ENCODE assay signal across 8 cellular contexts in the genomic region with DNA sequence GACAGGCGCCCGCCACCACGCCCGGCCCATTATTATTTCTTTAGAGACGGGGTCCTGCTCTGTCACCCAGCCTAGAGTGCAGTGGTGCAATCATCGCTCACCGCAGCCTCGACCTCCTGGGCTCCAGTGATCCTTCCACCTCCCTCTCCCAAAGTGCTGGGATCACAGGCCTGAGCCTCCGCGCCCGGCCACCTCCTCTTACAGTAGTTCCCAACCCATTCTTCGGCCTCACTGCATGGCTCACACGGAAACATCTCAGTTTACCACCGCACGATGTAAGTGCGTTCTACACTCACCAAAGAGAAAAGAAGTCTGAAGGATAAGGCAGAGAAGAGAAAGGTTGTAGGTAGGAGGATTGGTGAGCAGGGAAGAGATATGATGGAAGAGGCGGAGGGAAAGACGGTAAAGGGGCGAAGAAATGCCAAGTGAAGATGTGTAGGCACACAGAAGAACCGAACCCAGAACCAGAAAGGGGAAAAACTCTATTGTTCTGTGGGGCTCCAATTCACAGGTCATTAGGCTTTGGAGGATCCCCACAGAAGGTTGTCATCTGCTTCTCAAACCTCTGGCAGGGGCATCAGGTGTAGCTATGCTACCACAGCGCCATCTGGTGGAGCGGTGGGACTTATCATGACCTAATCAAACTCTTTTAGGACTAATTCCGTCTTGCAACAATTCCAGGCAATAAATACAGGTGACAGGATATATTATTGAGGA.
DNase-seq lines count a peak whose midpoint lies in the region; ATAC-seq and TF ChIP-seq lines count a peak whose summit lies in the region.

No MANE protein-coding gene starts in this region.

- peaks cover 0 to 12% (median 2%) of the 10 kb centered on the region in 3 donors for H3K4me1 Mint-ChIP-seq in naive B cell

- peak; percentile 87 for TF ChIP-seq CTCF in BJ (IDR thresholded peaks at IDR 0.05; ENCODE audit: insufficient read depth, low read depth, low read length)

- H3K27ac Mint-ChIP-seq in naive B cell: peak overlapping the region in 2 of 6 donors; percentile 15 to 42

- CTCF ChIA-PET in BJ (lab: Yijun Ruan, JAX): interaction anchor here (0.8 to 2.7 kb wide), 9 partner anchors 30 to 854 kb away, joined by 3 to 19 read pairs (median 3); partner anchors contain the start of gene KIF26B

- H3K4me3 Mint-ChIP-seq in naive B cell: no peak overlapping the region

- H3K36me3 ChIP-seq in BJ (ENCODE audit: control insufficient read depth, insufficient read depth, low read length): no peaks in the 10 kb centered on the region

- peak; percentile 71 for ATAC-seq in GM19351 (IDR thresholded peaks at IDR 0.05; ENCODE audit: unreplicated experiment)
- peak; percentile 87 for ATAC-seq in esophagus mucosa
- peak; percentile 61 to 69 for ATAC-seq in naive B cell (ENCODE audit: low read depth in 2 of 2)

- no peak overlapping the region for H3K4me3 ChIP-seq in BJ (ENCODE audit: low read depth, low read length)

- POLR2A ChIA-PET in BJ (lab: Charles Lee): no interaction called here

- no peaks in the 10 kb centered on the region for H3K27me3 Mint-ChIP-seq in naive B cell

- in situ Hi-C loops in KBM-7 (cut with MboI; ENCODE audit: low pct_unique_long_range_greater_than_20kb, low sequenced_read_pairs): no loop called here

- DNase-seq in BJ (ENCODE audit: low read depth): peak; percentile 34
- DNase-seq in KBM-7: peak; percentile 83
- DNase-seq in OCI-M2 (lab: John Stamatoyannopoulos, UW; ENCODE audit: unreplicated experiment): peak; percentile 13
- DNase-seq in activated T-cell treated with anti-CD3 and anti-CD28 coated beads for 1 hour (ENCODE audit: low read depth): peak; percentile 84
- peak; percentile 66 for DNase-seq in naive B cell
- peak; percentile 66 to 70 for DNase-seq in stimulated activated CD8-positive, alpha-beta memory T cell treated with anti-CD3 and anti-CD28 coated beads, Interleukin-7, amount 100 ng/mL, for 4 hours (ENCODE audit: low read depth in 2 of 2)

- no peaks in the 10 kb centered on the region for H3K27me3 ChIP-seq in BJ (ENCODE audit: control insufficient read depth, insufficient read depth, low read length)

- no peaks in the 10 kb centered on the region for H3K36me3 Mint-ChIP-seq in naive B cell

- no peaks in the 10 kb centered on the region for H3K9me3 Mint-ChIP-seq in naive B cell

Comparison
In these comparisons a context has a peak if more than half of its experiments do, and no peak if none do; other contexts are left out.
1. DNase-seq: peak in every context shown above with its lines; median percentile 84 in activated T-cell treated with anti-CD3 and anti-CD28 coated beads for 1 hour; 83 in KBM-7; 68 in stimulated activated CD8-positive, alpha-beta memory T cell treated with anti-CD3 and anti-CD28 coated beads, Interleukin-7, amount 100 ng/mL, for 4 hours; 66 in naive B cell; 34 in BJ; 13 in OCI-M2.